ENCODE assay signal across 22 cellular contexts in the genomic region with DNA sequence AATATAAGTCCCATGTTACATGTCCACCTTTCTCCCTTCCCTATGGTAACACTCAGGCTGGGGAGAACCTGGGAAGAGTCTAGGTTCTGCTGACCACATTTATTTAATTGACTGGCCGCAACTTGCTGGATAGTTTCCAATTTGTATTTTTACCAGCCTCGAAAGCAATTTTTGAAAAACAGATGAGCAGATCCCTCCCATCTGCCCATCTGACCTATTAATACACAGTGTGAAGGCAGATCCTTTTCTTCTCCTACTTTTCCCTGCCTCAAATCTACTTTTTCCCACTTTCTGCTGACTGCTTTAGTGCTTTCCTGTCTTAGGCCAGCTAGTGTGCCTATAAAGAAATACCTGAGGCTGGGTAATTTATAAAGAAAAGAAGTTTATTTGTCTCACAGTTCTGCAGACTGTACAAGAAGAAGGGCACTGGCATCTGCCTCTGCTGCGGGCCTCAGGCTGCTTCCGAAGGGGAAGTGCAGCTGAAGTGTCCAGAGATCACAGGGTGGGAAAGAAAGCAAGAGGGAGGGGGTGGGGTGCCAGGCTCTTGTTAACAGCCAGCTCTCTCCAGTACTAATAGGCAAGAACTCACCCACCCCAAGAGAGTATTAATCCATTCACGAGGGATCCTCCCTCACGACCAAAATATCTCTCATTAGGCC.
DNase-seq lines count a peak whose midpoint lies in the region; ATAC-seq lines count a peak whose summit lies in the region.
"Had no signal": no experiment of that assay in that cellular context is flagged by ENCODE, and none has a peak within 500 bp of the region (broad histone marks: within the 10 kb centered on the region; RNA-seq: fewer than 3 reads in every experiment).

No MANE protein-coding gene starts in this region.

- no peak overlapping the region for H3K27ac ChIP-seq in trophoblast cell (ENCODE audit: low read depth, low read length)
- H3K27ac ChIP-seq: HL-60, lower lobe of right lung, right lobe of liver, thyroid gland had no signal

- peaks cover 2 to 3% of the 10 kb centered on the region in 2 experiments for H3K36me3 ChIP-seq in trophoblast cell (ENCODE audit: control insufficient read depth in 1 of 2, insufficient read depth in 2 of 2, low read length in 2 of 2)
- H3K36me3 ChIP-seq: lower lobe of right lung, right lobe of liver, thyroid gland had no signal

- H2AK5ac ChIP-seq in trophoblast cell (ENCODE audit: low read length) = no peak overlapping the region

- no peak overlapping the region for H3K4ac ChIP-seq in trophoblast cell (ENCODE audit: low read depth, low read length)

- no CpG with 5 or more reads among the region's 6 CpGs for WGBS in trophoblast cell (ENCODE audit: extremely low coverage, insufficient coverage, insufficient read length)

- no peak overlapping the region for H3K18ac ChIP-seq in trophoblast cell (ENCODE audit: low read length)

- H2BK12ac ChIP-seq in trophoblast cell (ENCODE audit: low read length) = peak overlapping the region; percentile 77

- H3K4me3 ChIP-seq in trophoblast cell (ENCODE audit: low read depth, low read length) = no peak overlapping the region
- H3K4me3 ChIP-seq: GM12878, lower lobe of right lung, right lobe of liver, thyroid gland had no signal

- H3K27me3 ChIP-seq in trophoblast cell (ENCODE audit: insufficient read depth, low read length) = no peaks in the 10 kb centered on the region
- H3K27me3 ChIP-seq: right lobe of liver, thyroid gland had no signal

- H3K14ac ChIP-seq in trophoblast cell (ENCODE audit: low read length) = peak overlapping the region; percentile 28

- H3K4me1 ChIP-seq in trophoblast cell (ENCODE audit: control insufficient read depth in 1 of 2, insufficient read depth in 2 of 2, low read length in 2 of 2) = no peaks in the 10 kb centered on the region
- H3K4me1 ChIP-seq: lower lobe of right lung, right lobe of liver, thyroid gland had no signal

- H3K9me3 ChIP-seq in trophoblast cell (ENCODE audit: insufficient read depth, low read depth, low read length) = peaks cover 5% of the 10 kb centered on the region
- H3K9me3 ChIP-seq: thyroid gland had no signal

- no peak for ATAC-seq in GM18861 (IDR thresholded peaks at IDR 0.05; ENCODE audit: unreplicated experiment)
- ATAC-seq: GM12878, lower lobe of right lung, right lobe of liver had no signal

- DNase-seq in EL (peak; percentile 56), LoVo (ENCODE audit: low spot score) (peak; percentile 20), astrocyte of the hippocampus (ENCODE audit: low read depth, low spot score) (peak; percentile 23), trophoblast cell (no peak)
- no peak for DNase-seq in activated CD8-positive, alpha-beta memory T cell treated with anti-CD3 and anti-CD28 coated beads, Interleukin-2, amount 50 U/mL, for 4 hours
- no peak for DNase-seq in stimulated activated CD4-positive, alpha-beta T cell treated with anti-CD3 and anti-CD28 coated beads, Interleukin-4, amount 100 ng/mL, for 4 hours
- DNase-seq: activated CD4-positive, alpha-beta memory T cell treated with anti-CD3 and anti-CD28 coated beads, Interleukin-2, amount 10 ng/mL, durations not matched to agents 7 days and 5 days; activated naive CD4-positive, alpha-beta T cell treated with Interleukin-2 at 50 U/mL for 16 hours; activated T-cell treated with anti-CD3 and anti-CD28 coated beads, Interleukin-2, amount 50 U/mL, for 24 hours; anterior cingulate cortex; endodermal cell; GDM1; lower lobe of right lung; NCI-H2081 treated with DMSO at 0.1 percent for 48 hours; NCI-H510A treated with DMSO at 0.1 percent for 48 hours; right lobe of liver; SHP77 treated with DMSO at 0.1 percent for 48 hours; stimulated activated naive CD4-positive, alpha-beta T cell; thyroid gland had no signal

- H4K8ac ChIP-seq in trophoblast cell (ENCODE audit: low read depth, low read length) = no peak overlapping the region

- H3K9ac ChIP-seq in trophoblast cell (ENCODE audit: low read length) = no peak overlapping the region

- peaks cover 9% of the 10 kb centered on the region for H3K79me1 ChIP-seq in trophoblast cell (ENCODE audit: low read length)

- H3K79me2 ChIP-seq in trophoblast cell (ENCODE audit: control insufficient read depth, insufficient read depth, low read length, poor library complexity) = no peaks in the 10 kb centered on the region

- peak overlapping the region; percentile 15 for H4K91ac ChIP-seq in trophoblast cell (ENCODE audit: low read depth, low read length)

- H3K4me2 ChIP-seq in trophoblast cell (ENCODE audit: low read length) = no peak overlapping the region

- H3K23ac ChIP-seq in trophoblast cell (ENCODE audit: low read length) = no peak overlapping the region

- H2BK5ac ChIP-seq in trophoblast cell (ENCODE audit: low read depth, low read length, poor library complexity) = peak overlapping the region; percentile 74

- no peak overlapping the region for H2AFZ ChIP-seq in trophoblast cell (ENCODE audit: insufficient read depth, low read length, poor library complexity)

- H2BK120ac ChIP-seq in trophoblast cell (ENCODE audit: insufficient read depth, low read length, poor library complexity) = peak overlapping the region; percentile 72

- H4K12ac ChIP-seq in trophoblast cell (ENCODE audit: low read depth, low read length) = no peak overlapping the region

Comparison
In these comparisons a context has a peak if more than half of its experiments do, and no peak if none do; other contexts are left out.
1. DNase-seq: peak in EL (single experiment), LoVo (single experiment) and astrocyte of the hippocampus (single experiment); none in trophoblast cell (0 of 2), activated CD8-positive, alpha-beta memory T cell treated with anti-CD3 and anti-CD28 coated beads, Interleukin-2, amount 50 U/mL, for 4 hours (single experiment) and stimulated activated CD4-positive, alpha-beta T cell treated with anti-CD3 and anti-CD28 coated beads, Interleukin-4, amount 100 ng/mL, for 4 hours (0 of 2).